Comparison of ENCODE assay signal across 8 cellular contexts in genomic region chr12:107884769-107885694, GRCh38.
A peak's percentile ranks its signal among the peaks of the same experiment; 100 is the strongest.
DNase-seq lines count a peak whose midpoint lies in the region; ATAC-seq and TF ChIP-seq lines count a peak whose summit lies in the region.

No MANE protein-coding gene starts in this region.

- H3K79me2 ChIP-seq in DND-41 (ENCODE audit: insufficient read depth, low read length), result no peaks in the 10 kb centered on the region

- H3K36me3 ChIP-seq in DND-41 (ENCODE audit: insufficient read depth, low read length) (no peaks in the 10 kb centered on the region), prostate gland (no peaks in the 10 kb centered on the region)

- peak; percentile 58 for DNase-seq in DND-41
- DNase-seq in HFFc6, result peak; percentile 30
- DNase-seq in NCI-H510A treated with DMSO at 0.1 percent for 48 hours (lab: John Stamatoyannopoulos, UW), result peak; percentile 58
- DNase-seq in activated T-cell treated with anti-CD3 and anti-CD28 coated beads, Interleukin-2, amount 50 U/mL, for 24 hours, result peak; percentile 38
- peak in 1 of 2 donors; percentile 17 for DNase-seq in foreskin keratinocyte
- DNase-seq in prostate gland (ENCODE audit: low spot score), result peak; percentile 38
- DNase-seq in posterior vena cava (ENCODE audit: low spot score), result no peak

- H3K4me2 ChIP-seq in DND-41 (ENCODE audit: insufficient read depth, low read length), result no peak overlapping the region

- no peak overlapping the region for H2AFZ ChIP-seq in DND-41 (ENCODE audit: low read depth, low read length)

- H3K27me3 Mint-ChIP-seq in HFFc6 (ENCODE audit: insufficient read depth), result peaks cover 3% of the 10 kb centered on the region; the same call in 1 of the 2 replicates
- peaks cover 10% of the 10 kb centered on the region for H3K27me3 Mint-ChIP-seq in activated T-cell treated with anti-CD3 and anti-CD28 coated beads, Interleukin-2, amount 50 U/mL, for 24 hours

- H3K27ac ChIP-seq in DND-41 (ENCODE audit: low read length) (no peak overlapping the region), foreskin keratinocyte (no peak overlapping the region), prostate gland (no peak overlapping the region)

- H3K9me3 ChIP-seq in DND-41 (ENCODE audit: insufficient read depth, low read length, severe bottlenecking) (no peaks in the 10 kb centered on the region), prostate gland (no peaks in the 10 kb centered on the region)

- TF ChIP-seq CTCF in DND-41 (IDR thresholded peaks at IDR 0.05; ENCODE audit: borderline replicate concordance, extremely low read depth, low read length, poor library complexity, severe bottlenecking), result peak; percentile 80
- TF ChIP-seq CTCF in HFFc6 (IDR thresholded peaks at IDR 0.05), result peak; percentile 84
- peak; percentile 79 for TF ChIP-seq CTCF in foreskin keratinocyte (conservative IDR thresholded peaks at IDR 0.05)
- peak; percentile 11 to 78 (median 62) for TF ChIP-seq CTCF in prostate gland (IDR thresholded peaks at IDR 0.05)

- intact Hi-C loops in prostate gland (cut with DNase I) (loop anchor here (10.0 kb wide), 1 partner anchor 210 kb away; no protein-coding TSS in a partner anchor), posterior vena cava (cut with DNase I) (loop anchor here (5.0 to 10.0 kb wide), 3 partner anchors 113 to 897 kb away; partner anchors contain the start of gene ASCL4 (in 1 of the 2))

- no peaks in the 10 kb centered on the region for H3K4me1 Mint-ChIP-seq in HFFc6 (ENCODE audit: low read depth)
- peaks cover 2% of the 10 kb centered on the region for H3K4me1 Mint-ChIP-seq in activated T-cell treated with anti-CD3 and anti-CD28 coated beads, Interleukin-2, amount 50 U/mL, for 24 hours (ENCODE audit: low read depth)

- H3K4me3 ChIP-seq in DND-41 (ENCODE audit: low read depth in 1 of 2, low read length in 2 of 2), result no peak overlapping the region
- no peak overlapping the region for H3K4me3 ChIP-seq in prostate gland

- H3K9me3 Mint-ChIP-seq in HFFc6, result no peaks in the 10 kb centered on the region
- no peaks in the 10 kb centered on the region for H3K9me3 Mint-ChIP-seq in activated T-cell treated with anti-CD3 and anti-CD28 coated beads, Interleukin-2, amount 50 U/mL, for 24 hours

- ATAC-seq in DND-41 (ENCODE audit: insufficient read depth, low read depth) (peak; percentile 89), foreskin keratinocyte (peak; percentile 79), HG03095 (IDR thresholded peaks at IDR 0.05; ENCODE audit: unreplicated experiment) (no peak)

- H3K4me3 Mint-ChIP-seq in HFFc6, result no peak overlapping the region
- no peak overlapping the region for H3K4me3 Mint-ChIP-seq in activated T-cell treated with anti-CD3 and anti-CD28 coated beads, Interleukin-2, amount 50 U/mL, for 24 hours

- H3K4me1 ChIP-seq in DND-41 (ENCODE audit: insufficient read depth, low read length) (no peaks in the 10 kb centered on the region), foreskin keratinocyte (no peaks in the 10 kb centered on the region), prostate gland (replicated peaks) (no peaks in the 10 kb centered on the region)

- no peaks in the 10 kb centered on the region for H4K20me1 ChIP-seq in DND-41 (ENCODE audit: insufficient read depth, low read length)

- no peak overlapping the region for H3K27ac Mint-ChIP-seq in HFFc6
- H3K27ac Mint-ChIP-seq in activated T-cell treated with anti-CD3 and anti-CD28 coated beads, Interleukin-2, amount 50 U/mL, for 24 hours, result no peak overlapping the region

- WGBS in prostate gland, result 12% methylated on average over 7 of the region's 7 CpGs

- H3K27me3 ChIP-seq in DND-41 (ENCODE audit: insufficient read depth, low read length, poor library complexity) (peaks cover 3% of the 10 kb centered on the region), foreskin keratinocyte (peaks cover 5% of the 10 kb centered on the region), prostate gland (replicated peaks; ENCODE audit: insufficient read depth) (no peaks in the 10 kb centered on the region)

- no peak for TF ChIP-seq POLR2A in prostate gland (IDR thresholded peaks at IDR 0.05)

- H3K36me3 Mint-ChIP-seq in HFFc6 (ENCODE audit: low read depth), result no peaks in the 10 kb centered on the region
- no peaks in the 10 kb centered on the region for H3K36me3 Mint-ChIP-seq in activated T-cell treated with anti-CD3 and anti-CD28 coated beads, Interleukin-2, amount 50 U/mL, for 24 hours (ENCODE audit: low read depth)

- no peak overlapping the region for H3K9ac ChIP-seq in DND-41 (ENCODE audit: low read depth, low read length)
